ENCODE assay signal across 8 cellular contexts in genomic region chrX:68499543-68499942, GRCh38. TPM values are rescaled to one million over a fixed set of nuclear protein-coding genes. Genes with fewer than 3 reads are reported as not detected.
A peak's percentile ranks its signal among the peaks of the same experiment; 100 is the strongest.
DNase-seq lines count a peak whose midpoint lies in the region; ATAC-seq and TF ChIP-seq lines count a peak whose summit lies in the region.
"Not testable (repeated sequence)": the region's sequence is repeated elsewhere in the genome, so short reads cannot be mapped to it uniquely, and the experiment has no call there.

No MANE protein-coding gene starts in this region.

- peaks cover 37% of the 10 kb centered on the region for H3K4me1 Mint-ChIP-seq in activated T-helper 2 cell treated with anti-CD3 and anti-CD28 coated beads, Interferon-gamma antibody, Interleukin-2, Interleukin-4, amounts not matched to agents 10 μg/mL and 5 μg/mL and 100 μg/mL, durations not matched to agents 14 hours and 24 hours and 36 hours (ENCODE audit: low read depth)

- not testable (repeated sequence) for H3K9me3 Mint-ChIP-seq in activated T-helper 2 cell treated with anti-CD3 and anti-CD28 coated beads, Interferon-gamma antibody, Interleukin-2, Interleukin-4, amounts not matched to agents 10 μg/mL and 5 μg/mL and 100 μg/mL, durations not matched to agents 14 hours and 24 hours and 36 hours

- H3K79me2 ChIP-seq in GM23248 (ENCODE audit: insufficient read depth), result peaks cover 59% of the 10 kb centered on the region

- peak overlapping the region; percentile 100 for H3K9ac ChIP-seq in GM23248
- peak overlapping the region; percentile 93 to 95 (median 95) for H3K9ac ChIP-seq in skeletal muscle tissue (ENCODE audit: low read depth in 1 of 3, low read length in 3 of 3)

- POLR2A ChIA-PET in Panc1 (lab: Charles Lee), result interaction anchor here (0.6 kb wide), 1 partner anchor 220 kb away, joined by 4 read pairs; no protein-coding TSS in a partner anchor

- H3K4me3 ChIP-seq in GM23248, result peak overlapping the region; percentile 97
- H3K4me3 ChIP-seq in Panc1 (ENCODE audit: low read depth in 2 of 2, low read length in 2 of 2), result peak overlapping the region; percentile 81 to 83
- peak overlapping the region; percentile 50 to 84 (median 71) for H3K4me3 ChIP-seq in dorsolateral prefrontal cortex
- peak overlapping the region; percentile 76 for H3K4me3 ChIP-seq in right cardiac atrium (ENCODE audit: low read length)
- peak overlapping the region; percentile 76 to 92 for H3K4me3 ChIP-seq in muscle layer of duodenum (ENCODE audit: low read depth in 1 of 2, low read length in 2 of 2)
- peak overlapping the region; percentile 85 to 90 (median 88) for H3K4me3 ChIP-seq in skeletal muscle tissue (ENCODE audit: low read length in 3 of 3)

- intact Hi-C loops in Panc1 (cut with micrococcal nuclease; ENCODE audit: unreplicated experiment); activated T-helper 2 cell treated with anti-CD3 and anti-CD28 coated beads, Interferon-gamma antibody, Interleukin-2, Interleukin-4, amounts not matched to agents 10 μg/mL and 5 μg/mL and 100 μg/mL, durations not matched to agents 14 hours and 24 hours and 36 hours (cut with micrococcal nuclease); dorsolateral prefrontal cortex (cut with DNase I); right cardiac atrium (cut with DNase I): not testable (repeated sequence)

- WGBS in GM23248 (ENCODE audit: low coverage in 1 of 2, low lambda C conversion rate in 2 of 2, missing lambda C conversion rate in 2 of 2), 2 experiments, result 64 to 69% methylated on average over 11 of the region's 11 CpGs
- WGBS in right cardiac atrium, result 74% methylated on average over 11 of the region's 11 CpGs

- H3K9me3 ChIP-seq in GM23248 (ENCODE audit: low read depth); Panc1 (ENCODE audit: control insufficient read depth, insufficient read depth, low read depth, low read length); right cardiac atrium (ENCODE audit: control insufficient read depth, low read length); muscle layer of duodenum (ENCODE audit: control insufficient read depth in 1 of 2, low read length in 2 of 2); skeletal muscle tissue (ENCODE audit: control insufficient read depth in 3 of 3, low read length in 3 of 3): not testable (repeated sequence)

- in situ Hi-C loops in GM23248 (cut with MboI); Panc1 (cut with HindIII; ENCODE audit: low pct_unique_long_range_greater_than_20kb, low sequenced_read_pairs): not testable (repeated sequence)

- not testable (repeated sequence) for ATAC-seq in Panc1, right cardiac atrium

- peak overlapping the region; percentile 88 for H2AFZ ChIP-seq in GM23248

- CTCF ChIA-PET in Panc1 (lab: Charles Lee), result not testable (repeated sequence)

- peak overlapping the region; percentile 83 for H3K4me2 ChIP-seq in GM23248 (ENCODE audit: unreplicated experiment)

- not testable (repeated sequence) for H3K9me2 ChIP-seq in GM23248 (ENCODE audit: insufficient read depth)

- not testable (repeated sequence) for DNase-seq in GM23248; Panc1 (ENCODE audit: low read depth, low spot score); activated T-helper 2 cell treated with anti-CD3 and anti-CD28 coated beads, Interferon-gamma antibody, Interleukin-2, Interleukin-4, amounts not matched to agents 10 μg/mL and 5 μg/mL and 100 μg/mL, durations not matched to agents 14 hours and 24 hours and 36 hours (ENCODE audit: low spot score); dorsolateral prefrontal cortex; right cardiac atrium

- not testable (repeated sequence) for BruUV-seq in Panc1 (replicated peaks; lab: Mats Ljungman, UMichigan)

- H3K27ac Mint-ChIP-seq in activated T-helper 2 cell treated with anti-CD3 and anti-CD28 coated beads, Interferon-gamma antibody, Interleukin-2, Interleukin-4, amounts not matched to agents 10 μg/mL and 5 μg/mL and 100 μg/mL, durations not matched to agents 14 hours and 24 hours and 36 hours, result peak overlapping the region; percentile 99

- not testable (repeated sequence) for H3K27me3 Mint-ChIP-seq in activated T-helper 2 cell treated with anti-CD3 and anti-CD28 coated beads, Interferon-gamma antibody, Interleukin-2, Interleukin-4, amounts not matched to agents 10 μg/mL and 5 μg/mL and 100 μg/mL, durations not matched to agents 14 hours and 24 hours and 36 hours (ENCODE audit: low read depth)

- H3K36me3 ChIP-seq in GM23248 (ENCODE audit: low read depth); Panc1 (ENCODE audit: control insufficient read depth, insufficient read depth, low read length); muscle layer of duodenum (ENCODE audit: control insufficient read depth in 1 of 2, insufficient read depth in 2 of 2, low read length in 2 of 2); skeletal muscle tissue (ENCODE audit: control insufficient read depth in 3 of 3, insufficient read depth in 3 of 3, low read length in 3 of 3): not testable (repeated sequence)

- not testable (repeated sequence) for H3K4me1 ChIP-seq in GM23248 (ENCODE audit: insufficient read depth); Panc1 (ENCODE audit: control insufficient read depth, insufficient read depth, low read length); right cardiac atrium (ENCODE audit: control insufficient read depth, insufficient read depth, low read length)
- H3K4me1 ChIP-seq in muscle layer of duodenum (ENCODE audit: control insufficient read depth in 1 of 2, insufficient read depth in 2 of 2, low read length in 2 of 2) (peaks cover 0 to 18% of the 10 kb centered on the region in 2 donors), skeletal muscle tissue (ENCODE audit: control insufficient read depth in 3 of 3, insufficient read depth in 3 of 3, low read length in 3 of 3) (peaks cover 3 to 24% (median 24%) of the 10 kb centered on the region in 3 donors)

- not testable (repeated sequence) for TF ChIP-seq CTCF in 22Rv1 (IDR thresholded peaks at IDR 0.05); Panc1 (IDR thresholded peaks at IDR 0.05); dorsolateral prefrontal cortex (IDR thresholded peaks at IDR 0.05 in 54 of 56, conservative IDR thresholded peaks at IDR 0.05 in 2 of 56; ENCODE audit: low read depth in 1 of 56, partially characterized antibody in 56 of 56)

- H4K20me1 ChIP-seq in GM23248 (ENCODE audit: insufficient read depth), result not testable (repeated sequence)

- peak overlapping the region; percentile 80 for H3K27ac ChIP-seq in 22Rv1
- peak overlapping the region; percentile 97; the same call in 1 of the 2 replicates for H3K27ac ChIP-seq in GM23248
- peak overlapping the region; percentile 90 for H3K27ac ChIP-seq in Panc1 (ENCODE audit: low read length)
- peak overlapping the region in 11 of 59 donors; percentile 83 to 95 (median 91) for H3K27ac ChIP-seq in dorsolateral prefrontal cortex
- H3K27ac ChIP-seq in right cardiac atrium (ENCODE audit: low read length), result not testable (repeated sequence)
- H3K27ac ChIP-seq in muscle layer of duodenum (ENCODE audit: low read length), result peak overlapping the region; percentile 92
- H3K27ac ChIP-seq in skeletal muscle tissue (ENCODE audit: low read depth, low read length), result peak overlapping the region; percentile 99

- not testable (repeated sequence) for H3K27me3 ChIP-seq in GM23248 (replicated peaks; ENCODE audit: insufficient read depth); Panc1 (ENCODE audit: control insufficient read depth, insufficient read depth, low read length); right cardiac atrium (ENCODE audit: control insufficient read depth, insufficient read depth); muscle layer of duodenum (ENCODE audit: low read depth, low read length); skeletal muscle tissue (ENCODE audit: control insufficient read depth in 3 of 3, insufficient read depth in 3 of 3, low read length in 3 of 3)
- peaks cover 0 to 51% (median 8%) of the 10 kb centered on the region in 45 donors for H3K27me3 ChIP-seq in dorsolateral prefrontal cortex

- peaks cover 29% of the 10 kb centered on the region for H3K36me3 Mint-ChIP-seq in activated T-helper 2 cell treated with anti-CD3 and anti-CD28 coated beads, Interferon-gamma antibody, Interleukin-2, Interleukin-4, amounts not matched to agents 10 μg/mL and 5 μg/mL and 100 μg/mL, durations not matched to agents 14 hours and 24 hours and 36 hours (ENCODE audit: low read depth)

- peak overlapping the region; percentile 99 for H3K4me3 Mint-ChIP-seq in activated T-helper 2 cell treated with anti-CD3 and anti-CD28 coated beads, Interferon-gamma antibody, Interleukin-2, Interleukin-4, amounts not matched to agents 10 μg/mL and 5 μg/mL and 100 μg/mL, durations not matched to agents 14 hours and 24 hours and 36 hours (ENCODE audit: low read depth)

- H3F3A ChIP-seq in GM23248 (ENCODE audit: insufficient read depth), result not testable (repeated sequence)

RNA-seq across cellular contexts. Expression of gene YIPF6, which starts 0.7 kb away (rescaled TPM):
- 21.1 and 32.1 TPM in 2 replicates for total RNA-seq in GM23248 (2014; rRNA removed; shearing (Covaris generic))
- polyA plus RNA-seq in GM23248 (2016; fragmentation: Nextera tagmentation; extraction: Ambion mirVana), result 42.5 and 46.6 TPM in 2 replicates
- total RNA-seq in Panc1 (2021; ENCODE audit: unreplicated experiment), result 61.3 TPM
- polyA plus RNA-seq in Panc1 (2012; ENCODE audit: insufficient read length), result 34.7 TPM
- total RNA-seq in activated T-helper 2 cell treated with anti-CD3 and anti-CD28 coated beads, Interferon-gamma antibody, Interleukin-2, Interleukin-4, amounts not matched to agents 10 μg/mL and 5 μg/mL and 100 μg/mL, durations not matched to agents 14 hours and 24 hours and 36 hours, result 26.2 and 29.8 TPM in 2 replicates
- total RNA-seq in dorsolateral prefrontal cortex, result 10 to 100 TPM; 28.9 to 51.2 (median 38.9) TPM
- total RNA-seq in right cardiac atrium, result 10 to 100 TPM; 24.9 to 32.4 (median 25.8) TPM
- 9.5 TPM for polyA plus RNA-seq in right cardiac atrium
- total RNA-seq in skeletal muscle tissue, result 18.3 TPM
